In the genomic region with DNA sequence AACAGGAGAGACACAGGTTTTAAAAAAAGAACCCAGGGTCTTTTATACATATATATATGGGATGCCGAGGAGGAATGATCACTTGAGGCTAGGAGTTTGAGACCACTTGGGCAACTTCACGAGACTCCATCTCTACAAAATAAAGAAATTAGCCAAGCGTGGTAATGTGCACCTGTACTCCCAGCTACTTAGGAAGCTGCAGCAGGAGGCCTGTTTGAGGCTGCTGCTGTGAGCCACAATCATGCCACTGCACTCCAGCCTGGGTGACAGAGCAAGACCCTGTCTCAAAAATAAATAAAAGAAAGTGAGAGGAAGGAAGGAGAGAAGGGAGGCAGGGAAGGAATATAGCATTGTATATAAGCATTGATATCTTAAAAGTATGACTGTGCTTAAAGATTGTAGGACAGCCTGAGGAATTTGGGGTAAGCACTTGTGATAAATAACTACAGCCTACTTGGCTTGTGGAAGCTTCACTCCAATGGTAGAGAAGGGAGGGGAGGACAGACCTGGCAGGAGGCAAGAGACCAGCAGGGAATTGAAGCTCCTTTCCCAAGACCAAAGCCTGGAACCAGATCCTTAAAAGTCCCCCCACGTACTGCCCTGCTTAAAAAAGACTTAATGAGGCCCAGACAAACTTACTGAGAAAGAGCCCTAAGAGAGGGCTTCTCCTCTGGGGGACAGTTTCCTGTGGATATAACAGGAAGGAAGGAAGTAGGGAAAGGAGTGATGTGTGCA, we compare ENCODE assay signal across 20 cellular contexts. TPM values are rescaled to one million over a fixed set of nuclear protein-coding genes. Genes with fewer than 3 reads are reported as not detected.
DNase-seq lines count a peak whose midpoint lies in the region; ATAC-seq and TF ChIP-seq lines count a peak whose summit lies in the region.
"Had no signal": no experiment of that assay in that cellular context is flagged by ENCODE, and none has a peak within 500 bp of the region (broad histone marks: within the 10 kb centered on the region; RNA-seq: fewer than 3 reads in every experiment).

No MANE protein-coding gene starts in this region.

- peaks cover 17% of the 10 kb centered on the region for H3K4me1 Mint-ChIP-seq in activated T-cell treated with anti-CD3 and anti-CD28 coated beads, Interleukin-2, amount 50 U/mL, for 72 hours (ENCODE audit: low read depth)
- H3K4me1 Mint-ChIP-seq in type B pancreatic cell (ENCODE audit: unreplicated experiment), result peaks cover 23% of the 10 kb centered on the region

- peaks cover 0 to 1% of the 10 kb centered on the region in 2 donors for H3K36me3 Mint-ChIP-seq in activated T-cell treated with anti-CD3 and anti-CD28 coated beads, Interleukin-2, amount 50 U/mL, for 72 hours (ENCODE audit: insufficient read depth in 2 of 2)
- no peaks in the 10 kb centered on the region for H3K36me3 Mint-ChIP-seq in type B pancreatic cell
- H3K36me3 Mint-ChIP-seq: activated naive CD4-positive, alpha-beta T cell treated with anti-CD3 and anti-CD28 coated beads, Interleukin-2, amount 50 U/mL, for 72 hours had no signal

- H3K9me3 Mint-ChIP-seq in activated T-cell treated with anti-CD3 and anti-CD28 coated beads, Interleukin-2, amount 50 U/mL, for 72 hours, result peaks cover 2% of the 10 kb centered on the region in 2 donors
- H3K9me3 Mint-ChIP-seq in type B pancreatic cell, result no peaks in the 10 kb centered on the region
- H3K9me3 Mint-ChIP-seq: activated naive CD4-positive, alpha-beta T cell treated with anti-CD3 and anti-CD28 coated beads, Interleukin-2, amount 50 U/mL, for 72 hours had no signal

- H3K4me3 Mint-ChIP-seq in activated T-cell treated with anti-CD3 and anti-CD28 coated beads, Interleukin-2, amount 50 U/mL, for 72 hours, result no peak overlapping the region
- H3K4me3 Mint-ChIP-seq in type B pancreatic cell, result peak overlapping the region; percentile 24

- no peak for DNase-seq in activated T-cell treated with anti-CD3 and anti-CD28 coated beads, Interleukin-2, amount 50 U/mL, for 72 hours
- DNase-seq in activated T-cell treated with anti-CD3 and anti-CD28 coated beads, Interleukin-2, amount 50 U/mL, for 48 hours, result no peak
- DNase-seq in NCI-H2171 (lab: John Stamatoyannopoulos, UW) (peak; percentile 52), type B pancreatic cell (ENCODE audit: extremely low spot score, unreplicated experiment) (no peak), ecto neural progenitor cell (ENCODE audit: low spot score) (no peak), cerebellar nuclear complex (lab: John Stamatoyannopoulos, UW) (no peak)
- DNase-seq in stimulated activated naive CD4-positive, alpha-beta T cell (lab: John Stamatoyannopoulos, UW), result no peak
- DNase-seq: activated CD8-positive, alpha-beta memory T cell treated with anti-CD3 and anti-CD28 coated beads, Interleukin-2, amount 50 U/mL, for 4 hours; effector CD8-positive, alpha-beta T cell; heart right ventricle; mammary epithelial cell; NCI-H1105 treated with DMSO at 0.1 percent for 48 hours; NCI-H69 had no signal

- H3K27ac Mint-ChIP-seq in activated T-cell treated with anti-CD3 and anti-CD28 coated beads, Interleukin-2, amount 50 U/mL, for 72 hours, result peak overlapping the region; percentile 46
- H3K27ac Mint-ChIP-seq in type B pancreatic cell, result no peak overlapping the region
- H3K27ac Mint-ChIP-seq: activated T-helper 2 cell treated with anti-CD3 and anti-CD28 coated beads, Interferon-gamma antibody, Interleukin-2, Interleukin-4, amounts not matched to agents 10 μg/mL and 5 μg/mL and 100 μg/mL, durations not matched to agents 14 hours and 24 hours and 36 hours had no signal

- TF ChIP-seq CTCF in type B pancreatic cell (conservative IDR thresholded peaks at IDR 0.05), result no peak

- H3K27me3 Mint-ChIP-seq in activated T-cell treated with anti-CD3 and anti-CD28 coated beads, Interleukin-2, amount 50 U/mL, for 72 hours (ENCODE audit: low read depth), result no peaks in the 10 kb centered on the region
- H3K27me3 Mint-ChIP-seq in type B pancreatic cell, result peaks cover 7% of the 10 kb centered on the region

- peak overlapping the region; percentile 39 for H3K27ac ChIP-seq in cingulate gyrus (ENCODE audit: low read depth, low read length)
- H3K27ac ChIP-seq: ascending aorta, heart right ventricle, neutrophil, skin epidermis had no signal

- no peak for ATAC-seq in activated T-cell treated with anti-CD3 and anti-CD28 coated beads, Interleukin-2, amount 50 U/mL, for 72 hours (replicated peaks in 1 of 2)
- ATAC-seq: activated naive CD4-positive, alpha-beta T cell treated with anti-CD3 and anti-CD28 coated beads, Interleukin-2, amount 50 U/mL, for 72 hours; heart right ventricle; SK-N-SH treated with all-trans-retinoic acid at 6 μM for 48 hours had no signal

RNA-seq across cellular contexts. Expression of a gene that starts 2.5 kb away (rescaled TPM):
- total RNA-seq in activated T-cell treated with anti-CD3 and anti-CD28 coated beads, Interleukin-2, amount 50 U/mL, for 72 hours, result 1 to 10 TPM; 2.2 to 3.7 TPM
- total RNA-seq in type B pancreatic cell (ENCODE audit: low replicate concordance), result 7.6 and 19.5 TPM in 2 replicates

RNA-seq across cellular contexts. Expression of a gene that starts 43.8 kb away (rescaled TPM):
- 10 to 100 TPM; 14.4 to 15.7 TPM for total RNA-seq in activated T-cell treated with anti-CD3 and anti-CD28 coated beads, Interleukin-2, amount 50 U/mL, for 72 hours
- 39.8 and 52.3 TPM in 2 replicates for total RNA-seq in type B pancreatic cell (ENCODE audit: low replicate concordance)

RNA-seq across cellular contexts. Expression of a gene that starts 44.7 kb away (rescaled TPM):
- 10 to 100 TPM; 43.0 to 64.2 TPM for total RNA-seq in activated T-cell treated with anti-CD3 and anti-CD28 coated beads, Interleukin-2, amount 50 U/mL, for 72 hours
- 48.4 and 58.3 TPM in 2 replicates for total RNA-seq in type B pancreatic cell (ENCODE audit: low replicate concordance)
